ENCODE assay signal across 17 cellular contexts in the genomic region with DNA sequence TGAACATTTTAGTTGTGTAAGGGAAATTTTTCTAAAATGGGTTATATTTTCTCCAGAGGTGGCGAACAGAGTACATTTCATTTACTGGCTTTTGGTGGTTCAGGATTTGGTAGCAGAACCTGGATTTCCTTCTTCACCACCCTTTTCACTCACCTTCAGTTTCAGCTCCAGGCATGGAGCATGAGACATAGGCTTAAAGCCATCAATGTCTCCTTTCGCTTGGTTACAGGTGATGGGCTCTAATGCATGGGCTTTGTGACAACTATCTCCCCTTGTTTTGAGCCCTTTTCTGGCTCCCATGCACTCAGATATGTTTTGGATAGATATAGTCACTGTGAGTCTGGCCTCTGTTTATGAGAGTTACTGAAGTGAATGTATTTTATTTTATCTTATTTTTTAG.
DNase-seq lines count a peak whose midpoint lies in the region; ATAC-seq and TF ChIP-seq lines count a peak whose summit lies in the region.
"Had no signal": no experiment of that assay in that cellular context is flagged by ENCODE, and none has a peak within 500 bp of the region (broad histone marks: within the 10 kb centered on the region; RNA-seq: fewer than 3 reads in every experiment).

No MANE protein-coding gene starts in this region.

- no peak for ATAC-seq in Right ventricle myocardium inferior
- peak; percentile 54 for ATAC-seq in left ventricle myocardium superior
- ATAC-seq: GM12878, HCT116 had no signal

- H3K9ac ChIP-seq in skeletal muscle tissue (ENCODE audit: low read depth in 1 of 3, low read length in 3 of 3) = peak overlapping the region; percentile 75 to 78 (median 76)
- H3K9ac ChIP-seq: GM23248 had no signal

- H3K4me1 ChIP-seq in left ventricle myocardium inferior (peaks cover 20% of the 10 kb centered on the region), skeletal muscle tissue (ENCODE audit: control insufficient read depth in 3 of 3, insufficient read depth in 3 of 3, low read length in 3 of 3) (peaks cover 21 to 33% (median 21%) of the 10 kb centered on the region in 3 donors)

- H3K4me3 ChIP-seq in left ventricle myocardium inferior (peak overlapping the region; percentile 43), skeletal muscle tissue (ENCODE audit: low read length in 3 of 3) (peak overlapping the region in 2 of 3 donors; percentile 24 to 32)
- H3K4me3 ChIP-seq: GM12878, GM23248 had no signal

- H3K27ac ChIP-seq in left ventricle myocardium inferior (replicated peaks) (peak overlapping the region; percentile 79), skeletal muscle tissue (ENCODE audit: low read depth, low read length) (peak overlapping the region; percentile 83), RWPE1 (no peak overlapping the region)
- H3K27ac ChIP-seq: C4-2B had no signal

- no peak for DNase-seq in left ventricle myocardium inferior
- no peak for DNase-seq in Right ventricle myocardium inferior (ENCODE audit: missing footprints)
- DNase-seq in left ventricle myocardium superior = no peak
- no peak for DNase-seq in NCI-H146 (lab: John Stamatoyannopoulos, UW)
- DNase-seq in SIG-M5 (lab: John Stamatoyannopoulos, UW) = no peak
- no peak for DNase-seq in RWPE1 (ENCODE audit: low spot score)
- DNase-seq: DMS 273 treated with DMSO at 0.1 percent for 48 hours, GDM1, NCI-H1105 treated with DMSO at 0.1 percent for 48 hours, NCI-H187 treated with DMSO at 0.1 percent for 48 hours, NCI-H748 treated with DMSO at 0.1 percent for 48 hours, OCI-M1 had no signal

- CTCF ChIA-PET in RWPE1 (lab: Yijun Ruan, JAX) = no interaction called here

- intact Hi-C loops in left ventricle myocardium inferior (cut with micrococcal nuclease) = no loop called here
- intact Hi-C loops in Right ventricle myocardium inferior (cut with DNase I) = no loop called here
- intact Hi-C loops in left ventricle myocardium superior (cut with micrococcal nuclease) = no loop called here

- no peak for TF ChIP-seq CTCF in left ventricle myocardium inferior (IDR thresholded peaks at IDR 0.05; ENCODE audit: borderline replicate concordance)
- TF ChIP-seq CTCF in RWPE1 (conservative IDR thresholded peaks at IDR 0.05; ENCODE audit: low read depth) = no peak

- H3K36me3 ChIP-seq in left ventricle myocardium inferior = no peaks in the 10 kb centered on the region
- H3K36me3 ChIP-seq in skeletal muscle tissue (ENCODE audit: control insufficient read depth in 3 of 3, insufficient read depth in 3 of 3, low read length in 3 of 3) = no peaks in the 10 kb centered on the region

- H3K9me3 ChIP-seq in left ventricle myocardium inferior (replicated peaks) = peaks cover 9% of the 10 kb centered on the region
- H3K9me3 ChIP-seq in skeletal muscle tissue (ENCODE audit: control insufficient read depth in 3 of 3, low read length in 3 of 3) = peaks cover 0 to 3% (median 0%) of the 10 kb centered on the region in 3 donors

- H3K27me3 ChIP-seq in left ventricle myocardium inferior (ENCODE audit: low read depth) (no peaks in the 10 kb centered on the region), skeletal muscle tissue (ENCODE audit: control insufficient read depth in 3 of 3, insufficient read depth in 3 of 3, low read length in 3 of 3) (no peaks in the 10 kb centered on the region)

- POLR2A ChIA-PET in RWPE1 (lab: Yijun Ruan, JAX; ENCODE audit: low non-redundant PET) = no interaction called here
